8 cellular contexts compared by ENCODE assay signal in genomic region chr11:65262775-65263174, GRCh38. TPM values are rescaled to one million over a fixed set of nuclear protein-coding genes. Genes with fewer than 3 reads are reported as not detected.
DNase-seq lines count a peak whose midpoint lies in the region; ATAC-seq and TF ChIP-seq lines count a peak whose summit lies in the region.

No MANE protein-coding gene starts in this region.

- no peaks in the 10 kb centered on the region for H3K9me3 ChIP-seq in iPS-15b (ENCODE audit: control insufficient read depth, insufficient read depth, low read length)

- H3K36me3 Mint-ChIP-seq in activated CD4-positive, alpha-beta T cell treated with anti-CD3 and anti-CD28 coated beads, Interleukin-2, amount 10 ng/mL, durations not matched to agents 24 days and 14 days (ENCODE audit: low read depth), result peaks cover 36% of the 10 kb centered on the region

- no peak for ATAC-seq in HG03045 (IDR thresholded peaks at IDR 0.05; ENCODE audit: unreplicated experiment)

- no peak for TF ChIP-seq CTCF in VCaP (conservative IDR thresholded peaks at IDR 0.05)

- peak overlapping the region; percentile 95 for H3K4me3 Mint-ChIP-seq in activated CD4-positive, alpha-beta T cell treated with anti-CD3 and anti-CD28 coated beads, Interleukin-2, amount 10 ng/mL, durations not matched to agents 24 days and 14 days

- H3K36me3 ChIP-seq in iPS-15b (ENCODE audit: control insufficient read depth, insufficient read depth, low read length), result peaks cover 6% of the 10 kb centered on the region

- H3K9ac ChIP-seq in iPS-15b (ENCODE audit: low read depth, low read length), result peak overlapping the region; percentile 89

- peaks cover 2% of the 10 kb centered on the region for H3K27me3 ChIP-seq in iPS-15b (ENCODE audit: control insufficient read depth, insufficient read depth, low read length)

- H3K27ac Mint-ChIP-seq in activated CD4-positive, alpha-beta T cell treated with anti-CD3 and anti-CD28 coated beads, Interleukin-2, amount 10 ng/mL, durations not matched to agents 24 days and 14 days, result peak overlapping the region; percentile 99

- H3K4me1 Mint-ChIP-seq in activated CD4-positive, alpha-beta T cell treated with anti-CD3 and anti-CD28 coated beads, Interleukin-2, amount 10 ng/mL, durations not matched to agents 24 days and 14 days, result peaks cover 48% of the 10 kb centered on the region

- intact Hi-C loops in activated CD4-positive, alpha-beta T cell treated with anti-CD3 and anti-CD28 coated beads, Interleukin-2, amount 10 ng/mL, durations not matched to agents 24 days and 14 days (cut with micrococcal nuclease), result loop anchor here (5.0 kb wide), 2 partner anchors 35 to 70 kb away; partner anchors contain the start of gene DPF2

- peaks cover 4% of the 10 kb centered on the region for H3K27me3 Mint-ChIP-seq in activated CD4-positive, alpha-beta T cell treated with anti-CD3 and anti-CD28 coated beads, Interleukin-2, amount 10 ng/mL, durations not matched to agents 24 days and 14 days

- H3K27ac ChIP-seq in VCaP (peak overlapping the region; percentile 88), substantia nigra (ENCODE audit: low read depth, low read length, poor library complexity, severe bottlenecking) (peak overlapping the region; percentile 84)

- H3K9me3 Mint-ChIP-seq in activated CD4-positive, alpha-beta T cell treated with anti-CD3 and anti-CD28 coated beads, Interleukin-2, amount 10 ng/mL, durations not matched to agents 24 days and 14 days, result peaks cover 3% of the 10 kb centered on the region

- H3K4me1 ChIP-seq in iPS-15b (ENCODE audit: control insufficient read depth, insufficient read depth, low read length), result peaks cover 4% of the 10 kb centered on the region

- peak overlapping the region; percentile 85 for H3K4me3 ChIP-seq in iPS-15b (ENCODE audit: low read depth, low read length)

- DNase-seq in activated CD4-positive, alpha-beta T cell treated with anti-CD3 and anti-CD28 coated beads, Interleukin-2, amount 10 ng/mL, durations not matched to agents 24 days and 14 days, result peak; percentile 67
- no peak for DNase-seq in activated CD4-positive, alpha-beta T cell treated with anti-CD3 and anti-CD28 coated beads, Interleukin-2, amount 50 U/mL, for 1 hour
- DNase-seq in substantia nigra (lab: John Stamatoyannopoulos, UW) (no peak), AG20443 (ENCODE audit: low spot score) (no peak), NCI-H2196 treated with DMSO at 0.1 percent for 48 hours (lab: John Stamatoyannopoulos, UW; ENCODE audit: unreplicated experiment) (no peak)

RNA-seq across cellular contexts. Expression of gene POLA2, which starts 1.0 kb away (rescaled TPM):
- total RNA-seq in activated CD4-positive, alpha-beta T cell treated with anti-CD3 and anti-CD28 coated beads, Interleukin-2, amount 10 ng/mL, durations not matched to agents 24 days and 14 days, result 77.4 and 82.8 TPM in 2 replicates

RNA-seq across cellular contexts. Expression of gene CDC42EP2, which starts 51.9 kb away (rescaled TPM):
- total RNA-seq in activated CD4-positive, alpha-beta T cell treated with anti-CD3 and anti-CD28 coated beads, Interleukin-2, amount 10 ng/mL, durations not matched to agents 24 days and 14 days, result 3.0 and 3.4 TPM in 2 replicates
